In genomic region chr12:15151141-15152091, GRCh38 we compare ENCODE assay signal across 8 cellular contexts.
DNase-seq lines count a peak whose midpoint lies in the region; ATAC-seq and TF ChIP-seq lines count a peak whose summit lies in the region.

No MANE protein-coding gene starts in this region.

- no peak overlapping the region for H3K27ac ChIP-seq in OCI-LY3 (ENCODE audit: low read length)

- no peak overlapping the region for H3K27ac Mint-ChIP-seq in stimulated activated effector memory CD8-positive, alpha-beta T cell treated with anti-CD3 and anti-CD28 coated beads, Interleukin-12 subunit alpha, Interleukin-12 subunit beta, amount 100 ng/mL, for 72 hours
- no peak overlapping the region for H3K27ac Mint-ChIP-seq in activated CD4-positive, alpha-beta T cell treated with anti-CD3 and anti-CD28 coated beads for 36 hours

- H3K9me3 ChIP-seq in OCI-LY3 (ENCODE audit: insufficient read depth, low read length): no peaks in the 10 kb centered on the region

- TF ChIP-seq CTCF in GM13976 (IDR thresholded peaks at IDR 0.05; ENCODE audit: borderline replicate concordance, control extremely low read depth, extremely low read depth, insufficient read depth, missing control alignments) (no peak), OCI-LY3 (IDR thresholded peaks at IDR 0.05; ENCODE audit: low read depth, low read length) (peak; percentile 63), fibroblast of villous mesenchyme (IDR thresholded peaks at IDR 0.05; ENCODE audit: insufficient read depth, low read depth, low read length) (peak; percentile 47)

- H3K4me3 Mint-ChIP-seq in stimulated activated effector memory CD8-positive, alpha-beta T cell treated with anti-CD3 and anti-CD28 coated beads, Interleukin-12 subunit alpha, Interleukin-12 subunit beta, amount 100 ng/mL, for 72 hours: no peak overlapping the region
- no peak overlapping the region for H3K4me3 Mint-ChIP-seq in activated CD4-positive, alpha-beta T cell treated with anti-CD3 and anti-CD28 coated beads for 36 hours

- CTCF ChIA-PET in activated CD4-positive, alpha-beta T cell treated with anti-CD3 and anti-CD28 coated beads for 36 hours (lab: Charles Lee): interaction anchor here (0.6 to 1.7 kb wide), 6 partner anchors 13 to 433 kb away, joined by 3 to 15 read pairs (median 3); partner anchors contain the start of gene RERG

- no peaks in the 10 kb centered on the region for H3K4me1 Mint-ChIP-seq in stimulated activated effector memory CD8-positive, alpha-beta T cell treated with anti-CD3 and anti-CD28 coated beads, Interleukin-12 subunit alpha, Interleukin-12 subunit beta, amount 100 ng/mL, for 72 hours
- no peaks in the 10 kb centered on the region for H3K4me1 Mint-ChIP-seq in activated CD4-positive, alpha-beta T cell treated with anti-CD3 and anti-CD28 coated beads for 36 hours

- H3K4me2 ChIP-seq in OCI-LY3 (ENCODE audit: low read length): no peak overlapping the region

- no peaks in the 10 kb centered on the region for H3K4me1 ChIP-seq in OCI-LY3 (ENCODE audit: low read length)

- H4K20me1 ChIP-seq in OCI-LY3 (ENCODE audit: insufficient read depth, low read length): no peaks in the 10 kb centered on the region

- H3K27me3 ChIP-seq in OCI-LY3 (ENCODE audit: low read depth, low read length): peaks cover 37% of the 10 kb centered on the region

- no peaks in the 10 kb centered on the region for H3K36me3 ChIP-seq in OCI-LY3 (replicated peaks; ENCODE audit: low read depth, low read length)

- H3K79me2 ChIP-seq in OCI-LY3 (ENCODE audit: low read length): no peaks in the 10 kb centered on the region

- no peak overlapping the region for H2AFZ ChIP-seq in OCI-LY3 (ENCODE audit: low read depth, low read length)

- H3K9me3 Mint-ChIP-seq in stimulated activated effector memory CD8-positive, alpha-beta T cell treated with anti-CD3 and anti-CD28 coated beads, Interleukin-12 subunit alpha, Interleukin-12 subunit beta, amount 100 ng/mL, for 72 hours: no peaks in the 10 kb centered on the region
- H3K9me3 Mint-ChIP-seq in activated CD4-positive, alpha-beta T cell treated with anti-CD3 and anti-CD28 coated beads for 36 hours (ENCODE audit: low read depth): no peaks in the 10 kb centered on the region

- intact Hi-C loops in activated CD4-positive, alpha-beta T cell treated with anti-CD3 and anti-CD28 coated beads for 36 hours (cut with DNase I, micrococcal nuclease): loop anchor here (1.0 to 5.0 kb wide), 3 partner anchors 70 to 373 kb away; partner anchors contain the start of gene RERG (in 2 of the 2)

- DNase-seq in GM13976 (ENCODE audit: low spot score) (peak; percentile 15), fibroblast of villous mesenchyme (ENCODE audit: low read depth) (no peak), renal cortical epithelial cell (ENCODE audit: low read depth) (peak; percentile 59)
- no peak for DNase-seq in stimulated activated effector memory CD8-positive, alpha-beta T cell treated with anti-CD3 and anti-CD28 coated beads, Interleukin-12 subunit alpha, Interleukin-12 subunit beta, amount 100 ng/mL, for 72 hours (ENCODE audit: low spot score in 2 of 2)
- DNase-seq in activated CD4-positive, alpha-beta T cell treated with anti-CD3 and anti-CD28 coated beads for 36 hours: no peak
- no peak for DNase-seq in stimulated activated CD4-positive, alpha-beta T cell treated with anti-CD3 and anti-CD28 coated beads, Interleukin-2, amount 100 ng/mL, for 48 hours

- peaks cover 2% of the 10 kb centered on the region for H3K27me3 Mint-ChIP-seq in activated CD4-positive, alpha-beta T cell treated with anti-CD3 and anti-CD28 coated beads for 36 hours

- ATAC-seq in HG03342 (IDR thresholded peaks at IDR 0.05; ENCODE audit: unreplicated experiment): no peak
- no peak for ATAC-seq in stimulated activated effector memory CD8-positive, alpha-beta T cell treated with anti-CD3 and anti-CD28 coated beads, Interleukin-12 subunit alpha, Interleukin-12 subunit beta, amount 100 ng/mL, for 72 hours
- no peak for ATAC-seq in activated CD4-positive, alpha-beta T cell treated with anti-CD3 and anti-CD28 coated beads for 36 hours

- H3K4me3 ChIP-seq in OCI-LY3 (ENCODE audit: low read length): no peak overlapping the region
- no peak overlapping the region for H3K4me3 ChIP-seq in fibroblast of villous mesenchyme (ENCODE audit: low read depth, low read length)

- in situ Hi-C loops in GM13976 (cut with MboI; ENCODE audit: low sequenced_read_pairs, unreplicated experiment): no loop called here

- H3K9ac ChIP-seq in OCI-LY3 (ENCODE audit: low read length): no peak overlapping the region

- POLR2A ChIA-PET in activated CD4-positive, alpha-beta T cell treated with anti-CD3 and anti-CD28 coated beads for 36 hours (lab: Charles Lee): no interaction called here

- H3K36me3 Mint-ChIP-seq in stimulated activated effector memory CD8-positive, alpha-beta T cell treated with anti-CD3 and anti-CD28 coated beads, Interleukin-12 subunit alpha, Interleukin-12 subunit beta, amount 100 ng/mL, for 72 hours: no peaks in the 10 kb centered on the region
- H3K36me3 Mint-ChIP-seq in activated CD4-positive, alpha-beta T cell treated with anti-CD3 and anti-CD28 coated beads for 36 hours (ENCODE audit: low read depth): no peaks in the 10 kb centered on the region

Comparison
In these comparisons a context has a peak if more than half of its experiments do, and no peak if none do; other contexts are left out.
1. DNase-seq: peak in GM13976 (single experiment) and renal cortical epithelial cell (single experiment); none in fibroblast of villous mesenchyme (single experiment), stimulated activated effector memory CD8-positive, alpha-beta T cell treated with anti-CD3 and anti-CD28 coated beads, Interleukin-12 subunit alpha, Interleukin-12 subunit beta, amount 100 ng/mL, for 72 hours (0 of 2), activated CD4-positive, alpha-beta T cell treated with anti-CD3 and anti-CD28 coated beads for 36 hours (single experiment) and stimulated activated CD4-positive, alpha-beta T cell treated with anti-CD3 and anti-CD28 coated beads, Interleukin-2, amount 100 ng/mL, for 48 hours (0 of 2).